In genomic region chr2:151792589-151792988, GRCh38 we compare ENCODE assay signal across 29 cellular contexts. TPM values are rescaled to one million over a fixed set of nuclear protein-coding genes. Genes with fewer than 3 reads are reported as not detected.
DNase-seq lines count a peak whose midpoint lies in the region; ATAC-seq, FAIRE-seq and TF ChIP-seq lines count a peak whose summit lies in the region.
"Had no signal": no experiment of that assay in that cellular context is flagged by ENCODE, and none has a peak within 500 bp of the region (broad histone marks: within the 10 kb centered on the region; RNA-seq: fewer than 3 reads in every experiment).

No MANE protein-coding gene starts in this region.

- H3K27me3 ChIP-seq in Loucy (ENCODE audit: insufficient read depth, low read length, poor library complexity, severe bottlenecking) = no peaks in the 10 kb centered on the region
- H3K27me3 ChIP-seq in CD8-positive, alpha-beta memory T cell (ENCODE audit: insufficient read depth, low read length, poor library complexity, severe bottlenecking) = no peaks in the 10 kb centered on the region
- H3K27me3 ChIP-seq: breast epithelium, neutrophil, Peyer's patch had no signal

- H3K9me3 Mint-ChIP-seq in activated B cell treated with CpG ODN at 0.5 μM for 24 hours = no peaks in the 10 kb centered on the region
- no peaks in the 10 kb centered on the region for H3K9me3 Mint-ChIP-seq in CD8-positive, alpha-beta memory T cell
- H3K9me3 Mint-ChIP-seq: activated CD4-positive, alpha-beta T cell treated with anti-CD3 and anti-CD28 coated beads, Interleukin-2, amount 10 ng/mL, durations not matched to agents 24 days and 14 days; activated naive CD4-positive, alpha-beta T cell treated with anti-CD3 and anti-CD28 coated beads, Interleukin-2, amount 50 U/mL, for 24 hours; stimulated activated naive CD8-positive, alpha-beta T cell treated with anti-CD3 and anti-CD28 coated beads, Interleukin-15, amount 100 ng/mL, for 72 hours had no signal

- ATAC-seq in activated B cell treated with CpG ODN at 0.5 μM for 24 hours (ENCODE audit: low read depth) = peak; percentile 62
- ATAC-seq: left ventricle myocardium superior; sciatic nerve; stimulated activated naive CD8-positive, alpha-beta T cell treated with anti-CD3 and anti-CD28 coated beads, Interleukin-15, amount 100 ng/mL, for 72 hours; T-helper 17 cell had no signal

- H3K27ac ChIP-seq in CD8-positive, alpha-beta memory T cell (ENCODE audit: low read depth, low read length) = no peak overlapping the region
- H3K27ac ChIP-seq: A549, breast epithelium, neutrophil, Peyer's patch, thoracic aorta had no signal

- intact Hi-C loops in activated B cell treated with CpG ODN at 0.5 μM for 24 hours (cut with micrococcal nuclease) = loop anchor here (1.0 kb wide), 1 partner anchor 100 kb away; no protein-coding TSS in a partner anchor

- H2AFZ ChIP-seq in Loucy (ENCODE audit: low read length) = no peak overlapping the region

- H3K9ac ChIP-seq in Loucy (ENCODE audit: low read depth, low read length, poor library complexity, severe bottlenecking) = no peak overlapping the region

- DNase-seq in ELR (ENCODE audit: low read depth) (peak; percentile 2), activated B cell treated with CpG ODN at 0.5 μM for 24 hours (no peak), left kidney (ENCODE audit: low read depth, low spot score) (peak; percentile 32), GM12891 (ENCODE audit: insufficient read length, low spot score) (no peak), NCI-H524 (lab: John Stamatoyannopoulos, UW) (no peak)
- DNase-seq in CD8-positive, alpha-beta memory T cell = no peak
- DNase-seq in activated CD4-positive, alpha-beta T cell treated with anti-CD3 and anti-CD28 coated beads for 48 hours = no peak
- DNase-seq: activated CD4-positive, alpha-beta T cell treated with anti-CD3 and anti-CD28 coated beads, Interleukin-2, amount 10 ng/mL, durations not matched to agents 24 days and 14 days; amygdala; CD4-positive, CD25-positive, alpha-beta regulatory T cell; EL; glutamatergic neuron; left ventricle myocardium superior; NCI-H1105; NCI-H1930; NK-92 treated with Interleukin-12 subunit alpha and Interleukin-12 subunit beta, amount 100 ng/mL, for 24 hours; Peyer's patch; SHP77; stimulated activated CD8-positive, alpha-beta memory T cell treated with anti-CD3 and anti-CD28 coated beads, Interleukin-4, amount 100 ng/mL, for 48 hours; stimulated activated naive CD8-positive, alpha-beta T cell treated with anti-CD3 and anti-CD28 coated beads, Interleukin-15, amount 100 ng/mL, for 72 hours; T-helper 17 cell had no signal

- no peaks in the 10 kb centered on the region for H4K20me1 ChIP-seq in Loucy (ENCODE audit: insufficient read depth, low read length, poor library complexity, severe bottlenecking)

- CTCF ChIA-PET in activated B cell treated with CpG ODN at 0.5 μM for 24 hours (lab: Charles Lee) = interaction anchor here (1.3 to 1.6 kb wide), 2 partner anchors 101 to 178 kb away, joined by 4 to 8 read pairs; no protein-coding TSS in a partner anchor
- CTCF ChIA-PET in CD8-positive, alpha-beta memory T cell (lab: Charles Lee) = no interaction called here

- peaks cover 8% of the 10 kb centered on the region for H3K4me1 Mint-ChIP-seq in activated B cell treated with CpG ODN at 0.5 μM for 24 hours
- peaks cover 0 to 2% (median 0%) of the 10 kb centered on the region in 3 donors for H3K4me1 Mint-ChIP-seq in CD8-positive, alpha-beta memory T cell
- H3K4me1 Mint-ChIP-seq: activated CD4-positive, alpha-beta T cell treated with anti-CD3 and anti-CD28 coated beads, Interleukin-2, amount 10 ng/mL, durations not matched to agents 24 days and 14 days; activated naive CD4-positive, alpha-beta T cell treated with anti-CD3 and anti-CD28 coated beads, Interleukin-2, amount 50 U/mL, for 24 hours; stimulated activated naive CD8-positive, alpha-beta T cell treated with anti-CD3 and anti-CD28 coated beads, Interleukin-15, amount 100 ng/mL, for 72 hours had no signal

- no peaks in the 10 kb centered on the region for H3K79me2 ChIP-seq in Loucy (ENCODE audit: insufficient read depth, low read length)

- peak; percentile 46 for TF ChIP-seq CTCF in Loucy (conservative IDR thresholded peaks at IDR 0.05; ENCODE audit: low read length)
- TF ChIP-seq CTCF in activated B cell treated with CpG ODN at 0.5 μM for 24 hours (IDR thresholded peaks at IDR 0.05) = no peak

- no peak overlapping the region for H3K4me2 ChIP-seq in Loucy (ENCODE audit: low read depth, low read length, poor library complexity, severe bottlenecking)
- H3K4me2 ChIP-seq: A549 had no signal

- H3K4me3 Mint-ChIP-seq in activated B cell treated with CpG ODN at 0.5 μM for 24 hours = no peak overlapping the region
- H3K4me3 Mint-ChIP-seq in CD8-positive, alpha-beta memory T cell = no peak overlapping the region
- H3K4me3 Mint-ChIP-seq: activated CD4-positive, alpha-beta T cell treated with anti-CD3 and anti-CD28 coated beads, Interleukin-2, amount 10 ng/mL, durations not matched to agents 24 days and 14 days; activated naive CD4-positive, alpha-beta T cell treated with anti-CD3 and anti-CD28 coated beads, Interleukin-2, amount 50 U/mL, for 24 hours; CD4-positive, CD25-positive, alpha-beta regulatory T cell; stimulated activated naive CD8-positive, alpha-beta T cell treated with anti-CD3 and anti-CD28 coated beads, Interleukin-15, amount 100 ng/mL, for 72 hours; T-helper 17 cell had no signal

- no peaks in the 10 kb centered on the region for H3F3A ChIP-seq in Loucy (ENCODE audit: low read depth)

- FAIRE-seq in GM12891 (lab: Jason Lieb, UNC) = no peak
- FAIRE-seq: A549, urothelium cell line had no signal

- no peak overlapping the region for H3K4me3 ChIP-seq in Loucy (ENCODE audit: low read length, poor library complexity, severe bottlenecking)
- H3K4me3 ChIP-seq in CD8-positive, alpha-beta memory T cell (ENCODE audit: low read length) = no peak overlapping the region
- H3K4me3 ChIP-seq: A549, breast epithelium, Peyer's patch, thoracic aorta had no signal

- no peak overlapping the region for H3K27ac Mint-ChIP-seq in activated B cell treated with CpG ODN at 0.5 μM for 24 hours
- no peak overlapping the region for H3K27ac Mint-ChIP-seq in CD8-positive, alpha-beta memory T cell
- H3K27ac Mint-ChIP-seq: activated CD4-positive, alpha-beta T cell treated with anti-CD3 and anti-CD28 coated beads, Interleukin-2, amount 10 ng/mL, durations not matched to agents 24 days and 14 days; activated naive CD4-positive, alpha-beta T cell treated with anti-CD3 and anti-CD28 coated beads, Interleukin-2, amount 50 U/mL, for 24 hours; CD4-positive, CD25-positive, alpha-beta regulatory T cell; T-helper 17 cell had no signal

- no peaks in the 10 kb centered on the region for H3K9me3 ChIP-seq in Loucy (ENCODE audit: insufficient read depth, low read depth, low read length)
- no peaks in the 10 kb centered on the region for H3K9me3 ChIP-seq in CD8-positive, alpha-beta memory T cell (ENCODE audit: low read length)
- H3K9me3 ChIP-seq: A549, breast epithelium, neutrophil, Peyer's patch, thoracic aorta had no signal

- H3K36me3 Mint-ChIP-seq in activated B cell treated with CpG ODN at 0.5 μM for 24 hours (ENCODE audit: low read depth) = peaks cover 25% of the 10 kb centered on the region
- peaks cover 12 to 29% (median 20%) of the 10 kb centered on the region in 3 donors for H3K36me3 Mint-ChIP-seq in CD8-positive, alpha-beta memory T cell

- H3K36me3 ChIP-seq in Loucy (ENCODE audit: insufficient read depth, low read length) = no peaks in the 10 kb centered on the region
- H3K36me3 ChIP-seq in CD8-positive, alpha-beta memory T cell (ENCODE audit: insufficient read depth, low read length) = peaks cover 5% of the 10 kb centered on the region
- H3K36me3 ChIP-seq: breast epithelium, neutrophil, thoracic aorta had no signal

- H3K9me2 ChIP-seq in Loucy (replicated peaks; ENCODE audit: low read depth, low read length) = no peaks in the 10 kb centered on the region

- POLR2A ChIA-PET in activated B cell treated with CpG ODN at 0.5 μM for 24 hours (lab: Charles Lee) = no interaction called here
- POLR2A ChIA-PET in CD8-positive, alpha-beta memory T cell (lab: Charles Lee) = no interaction called here

- H3K4me1 ChIP-seq in Loucy (ENCODE audit: insufficient read depth, low read length, poor library complexity, severe bottlenecking) = no peaks in the 10 kb centered on the region
- no peaks in the 10 kb centered on the region for H3K4me1 ChIP-seq in CD8-positive, alpha-beta memory T cell (ENCODE audit: insufficient read depth, low read length)
- H3K4me1 ChIP-seq: breast epithelium, Peyer's patch had no signal

- H3K27me3 Mint-ChIP-seq in activated B cell treated with CpG ODN at 0.5 μM for 24 hours = no peaks in the 10 kb centered on the region
- H3K27me3 Mint-ChIP-seq in CD8-positive, alpha-beta memory T cell = no peaks in the 10 kb centered on the region
- H3K27me3 Mint-ChIP-seq: activated CD4-positive, alpha-beta T cell treated with anti-CD3 and anti-CD28 coated beads, Interleukin-2, amount 10 ng/mL, durations not matched to agents 24 days and 14 days; activated naive CD4-positive, alpha-beta T cell treated with anti-CD3 and anti-CD28 coated beads, Interleukin-2, amount 50 U/mL, for 24 hours; CD4-positive, CD25-positive, alpha-beta regulatory T cell; stimulated activated naive CD8-positive, alpha-beta T cell treated with anti-CD3 and anti-CD28 coated beads, Interleukin-15, amount 100 ng/mL, for 72 hours; T-helper 17 cell had no signal

- no peak for TF ChIP-seq POLR2A in GM12891 (IDR thresholded peaks at IDR 0.05; ENCODE audit: low read depth, low read length)

TF ChIP-seq in GM12891, 5 proteins besides CTCF, POLR2A, EP300 and RAD21:
- TF ChIP-seq POU2F2 (IDR thresholded peaks at IDR 0.05; ENCODE audit: low read depth, low read length) (no peak), PAX5 (IDR thresholded peaks at IDR 0.05; ENCODE audit: insufficient read depth, low read length, severe bottlenecking) (no peak), TAF1 (IDR thresholded peaks at IDR 0.05; ENCODE audit: low read depth, low read length) (no peak)

RNA-seq across cellular contexts. Expression of gene ARL5A, which starts 35.6 kb away (rescaled TPM):
- total RNA-seq in activated B cell treated with CpG ODN at 0.5 μM for 24 hours = 51.0 and 53.2 TPM in 2 replicates
- polyA plus RNA-seq in GM12891 (2012; ENCODE audit: low read depth, missing spikeins) = 25.9 TPM
- 10 to 100 TPM; 58.4 to 67.6 TPM for total RNA-seq in CD8-positive, alpha-beta memory T cell
- 73.8 TPM for polyA plus RNA-seq in CD8-positive, alpha-beta memory T cell

RNA-seq across cellular contexts. Expression of gene NEB, which starts 58.3 kb away (rescaled TPM):
- 1.2 and 2.0 TPM in 2 replicates for total RNA-seq in activated B cell treated with CpG ODN at 0.5 μM for 24 hours
- polyA plus RNA-seq in GM12891 (2012; ENCODE audit: low read depth, missing spikeins) = 0.31 TPM
- under 1 TPM; 0.29 to 0.31 TPM for total RNA-seq in CD8-positive, alpha-beta memory T cell
- polyA plus RNA-seq in CD8-positive, alpha-beta memory T cell = 0.10 TPM

Comparison
In these comparisons a context has a peak if more than half of its experiments do, and no peak if none do; other contexts are left out.
1. DNase-seq: peak in ELR (single experiment) and left kidney (single experiment); none in activated B cell treated with CpG ODN at 0.5 μM for 24 hours (single experiment), GM12891 (single experiment), CD8-positive, alpha-beta memory T cell (0 of 5), NCI-H524 (0 of 2) and activated CD4-positive, alpha-beta T cell treated with anti-CD3 and anti-CD28 coated beads for 48 hours (single experiment).